Comparison of ENCODE assay signal across 12 cellular contexts in the genomic region with DNA sequence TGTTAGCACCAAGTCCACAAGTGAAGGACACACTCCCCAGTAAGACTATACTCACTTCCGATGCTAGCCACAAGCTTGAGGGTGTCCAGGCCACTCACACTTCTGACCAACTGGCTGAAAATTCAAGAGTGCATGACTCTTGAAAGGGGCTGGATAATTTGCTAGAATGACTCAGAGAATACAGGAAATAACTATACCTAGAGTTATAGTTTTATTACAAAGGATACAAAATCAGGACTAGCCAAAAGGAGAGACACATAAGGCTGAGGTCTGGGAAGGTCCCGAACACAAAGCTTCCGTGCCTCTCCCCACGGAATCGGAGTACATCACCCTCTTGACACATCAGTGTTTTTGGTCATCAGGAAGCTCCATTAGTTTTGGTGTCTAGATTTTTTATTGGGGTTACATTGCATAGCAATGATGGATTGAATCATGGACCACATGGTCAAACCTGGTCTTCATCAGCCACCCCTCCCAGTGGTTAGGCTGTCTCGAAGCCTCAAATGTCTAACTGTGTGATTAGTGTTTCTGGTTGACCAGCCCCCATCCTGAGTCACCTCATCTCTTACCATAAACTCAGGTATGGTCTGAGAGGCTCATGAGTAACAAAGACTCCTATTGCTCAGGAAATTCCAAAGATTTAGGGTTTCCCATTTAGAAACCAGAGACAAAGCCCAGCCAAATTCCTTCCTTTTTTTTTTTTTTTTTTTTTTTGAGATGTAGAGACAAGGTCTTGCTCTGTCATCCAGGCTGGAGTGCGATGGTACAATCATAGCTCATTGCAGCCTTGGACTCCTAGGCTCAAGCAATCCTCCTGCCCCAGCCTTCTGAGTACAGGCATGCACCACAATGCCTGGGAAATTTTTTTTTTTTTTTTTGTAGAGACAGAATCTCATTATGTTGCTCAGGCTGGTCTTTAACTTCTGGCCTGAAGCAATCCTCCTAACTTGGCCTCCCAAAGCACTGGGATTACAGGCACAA.
DNase-seq lines count a peak whose midpoint lies in the region; TF ChIP-seq lines count a peak whose summit lies in the region.
"Had no signal": no experiment of that assay in that cellular context is flagged by ENCODE, and none has a peak within 500 bp of the region (broad histone marks: within the 10 kb centered on the region; RNA-seq: fewer than 3 reads in every experiment).

No MANE protein-coding gene starts in this region.

- H3K27ac ChIP-seq in mesodermal cell (ENCODE audit: low read depth, low read length, severe bottlenecking) (peak overlapping the region; percentile 24), right atrium auricular region (no peak overlapping the region)
- H3K27ac ChIP-seq: skin epidermis had no signal

- no peaks in the 10 kb centered on the region for H3K27me3 ChIP-seq in MG63
- no peaks in the 10 kb centered on the region for H3K27me3 ChIP-seq in right atrium auricular region

- H3K4me3 ChIP-seq in MG63 (no peak overlapping the region), cardiac fibroblast (replicated peaks in 1 of 2; ENCODE audit: low read depth in 2 of 2, low read length in 2 of 2) (no peak overlapping the region), mesodermal cell (ENCODE audit: extremely low read depth, insufficient read depth, low read length, poor library complexity, severe bottlenecking) (no peak overlapping the region), right atrium auricular region (no peak overlapping the region)
- H3K4me3 ChIP-seq: skin epidermis had no signal

- no peaks in the 10 kb centered on the region for H3K36me3 ChIP-seq in MG63
- no peaks in the 10 kb centered on the region for H3K36me3 ChIP-seq in mesodermal cell (ENCODE audit: control insufficient read depth, insufficient read depth, low read length)
- H3K36me3 ChIP-seq in right atrium auricular region = no peaks in the 10 kb centered on the region

- 86 to 100% methylated on average over 4 to 5 of the region's 7 CpGs for WGBS in mesodermal cell (ENCODE audit: insufficient coverage in 2 of 2), 2 experiments

- H3K4me1 ChIP-seq in mesodermal cell (ENCODE audit: control insufficient read depth, insufficient read depth, low read length, poor library complexity, severe bottlenecking) (peaks cover 13% of the 10 kb centered on the region), right atrium auricular region (no peaks in the 10 kb centered on the region)

- H3K9me3 ChIP-seq in MG63 (no peaks in the 10 kb centered on the region), mesodermal cell (ENCODE audit: control insufficient read depth, low read length) (peaks cover 6% of the 10 kb centered on the region), right atrium auricular region (no peaks in the 10 kb centered on the region)

- in situ Hi-C loops in Caki2 (cut with HindIII; ENCODE audit: low pct_unique_long_range_greater_than_20kb, low sequenced_read_pairs) = no loop called here

- TF ChIP-seq CTCF in cardiac fibroblast (IDR thresholded peaks at IDR 0.05; ENCODE audit: low read depth, low read length) (no peak), right atrium auricular region (IDR thresholded peaks at IDR 0.05) (no peak)

- DNase-seq in Caki2 (ENCODE audit: low read depth) (peak; percentile 51), MG63 (peak; percentile 81), cardiac fibroblast (ENCODE audit: low read depth in 2 of 2) (peak; percentile 67 to 97), right atrium auricular region (ENCODE audit: low spot score) (no peak), T-helper 2 cell (no peak), NOMO-1 treated with dmso at 0.1 percent for 144 hours (lab: John Stamatoyannopoulos, UW; ENCODE audit: unreplicated experiment) (no peak), NCI-H2227 treated with DMSO at 0.1 percent for 48 hours (lab: John Stamatoyannopoulos, UW) (no peak)
- DNase-seq: activated CD8-positive, alpha-beta memory T cell treated with anti-CD3 and anti-CD28 coated beads, Interleukin-2, amount 50 U/mL, for 48 hours; activated naive CD8-positive, alpha-beta T cell treated with anti-CD3 and anti-CD28 coated beads, Interleukin-2, amount 50 U/mL, for 24 hours; CD4-positive, CD25-positive, alpha-beta regulatory T cell had no signal

Comparison
In these comparisons a context has a peak if more than half of its experiments do, and no peak if none do; other contexts are left out.
1. DNase-seq: peak in Caki2 (single experiment), MG63 (single experiment) and cardiac fibroblast (2 of 2); none in right atrium auricular region (single experiment), T-helper 2 cell (0 of 5), NOMO-1 treated with dmso at 0.1 percent for 144 hours (single experiment) and NCI-H2227 treated with DMSO at 0.1 percent for 48 hours (single experiment).